9 cellular contexts compared by ENCODE assay signal in genomic region chr12:68373836-68374314, GRCh38.
DNase-seq lines count a peak whose midpoint lies in the region; ATAC-seq lines count a peak whose summit lies in the region.
"Had no signal": no experiment of that assay in that cellular context is flagged by ENCODE, and none has a peak within 500 bp of the region (broad histone marks: within the 10 kb centered on the region; RNA-seq: fewer than 3 reads in every experiment).

No MANE protein-coding gene starts in this region.

- H3K27me3 Mint-ChIP-seq in activated naive CD4-positive, alpha-beta T cell treated with anti-CD3 and anti-CD28 coated beads, Interleukin-2, amount 10 ng/mL, durations not matched to agents 7 days and 5 days, result no peaks in the 10 kb centered on the region

- H3K27ac Mint-ChIP-seq in activated naive CD4-positive, alpha-beta T cell treated with anti-CD3 and anti-CD28 coated beads, Interleukin-2, amount 10 ng/mL, durations not matched to agents 7 days and 5 days, result peak overlapping the region; percentile 89

- CTCF ChIA-PET in activated naive CD4-positive, alpha-beta T cell treated with anti-CD3 and anti-CD28 coated beads, Interleukin-2, amount 10 ng/mL, durations not matched to agents 7 days and 5 days (lab: Charles Lee), result interaction anchor here (0.8 to 1.5 kb wide), 2 partner anchors 9 to 16 kb away, joined by 5 to 7 read pairs; no protein-coding TSS in a partner anchor

- peaks cover 57% of the 10 kb centered on the region for H3K4me1 Mint-ChIP-seq in activated naive CD4-positive, alpha-beta T cell treated with anti-CD3 and anti-CD28 coated beads, Interleukin-2, amount 10 ng/mL, durations not matched to agents 7 days and 5 days

- peak; percentile 94 for DNase-seq in CD1c-positive myeloid dendritic cell (ENCODE audit: extremely low spot score)
- no peak for DNase-seq in activated naive CD4-positive, alpha-beta T cell treated with anti-CD3 and anti-CD28 coated beads, Interleukin-2, amount 10 ng/mL, durations not matched to agents 7 days and 5 days
- DNase-seq in amniotic stem cell (lab: John Stamatoyannopoulos, UW), result no peak
- no peak for DNase-seq in SHP77 (lab: John Stamatoyannopoulos, UW)
- no peak for DNase-seq in superior temporal gyrus (ENCODE audit: extremely low spot score)
- no peak for DNase-seq in NCI-H2196 (lab: John Stamatoyannopoulos, UW; ENCODE audit: unreplicated experiment)
- DNase-seq: DND-41 had no signal

- peaks cover 1% of the 10 kb centered on the region for H3K36me3 Mint-ChIP-seq in activated naive CD4-positive, alpha-beta T cell treated with anti-CD3 and anti-CD28 coated beads, Interleukin-2, amount 10 ng/mL, durations not matched to agents 7 days and 5 days

- ATAC-seq in GM21360 (IDR thresholded peaks at IDR 0.05; ENCODE audit: unreplicated experiment) (peak; percentile 18), HG03521 (IDR thresholded peaks at IDR 0.05; ENCODE audit: unreplicated experiment) (peak; percentile 22)

- no peak overlapping the region for H3K4me3 Mint-ChIP-seq in activated naive CD4-positive, alpha-beta T cell treated with anti-CD3 and anti-CD28 coated beads, Interleukin-2, amount 10 ng/mL, durations not matched to agents 7 days and 5 days

- peaks cover 3% of the 10 kb centered on the region for H3K9me3 Mint-ChIP-seq in activated naive CD4-positive, alpha-beta T cell treated with anti-CD3 and anti-CD28 coated beads, Interleukin-2, amount 10 ng/mL, durations not matched to agents 7 days and 5 days
